In the genomic region with DNA sequence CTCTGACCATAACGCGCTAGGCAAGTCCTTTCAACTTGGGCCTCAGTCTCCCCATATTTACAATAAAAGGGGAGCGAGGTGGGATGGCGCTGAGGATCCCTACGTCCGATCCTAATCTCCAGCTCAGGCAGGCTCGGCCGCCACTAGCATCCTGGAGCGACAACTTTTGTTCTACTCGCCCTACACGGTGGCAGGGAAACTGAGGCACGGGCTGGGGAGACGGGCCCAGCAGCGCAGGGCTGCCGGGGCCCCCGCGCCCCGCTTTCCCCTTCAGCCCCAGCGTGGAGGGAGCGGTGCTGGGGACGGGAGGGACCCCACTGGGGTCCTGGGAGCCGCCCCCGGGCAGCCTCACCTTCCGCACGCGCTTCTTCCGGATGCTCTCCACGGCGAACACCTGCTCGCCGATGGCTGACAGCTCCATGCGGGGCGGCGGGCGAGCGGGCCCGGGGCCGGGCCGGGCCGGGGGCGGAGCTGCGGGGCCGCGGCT, we compare ENCODE assay signal across 8 cellular contexts. TPM values are rescaled to one million over a fixed set of nuclear protein-coding genes. Genes with fewer than 3 reads are reported as not detected.
A peak's percentile ranks its signal among the peaks of the same experiment; 100 is the strongest.
DNase-seq lines count a peak whose midpoint lies in the region; ATAC-seq, FAIRE-seq and TF ChIP-seq lines count a peak whose summit lies in the region.

No MANE protein-coding gene starts in this region.

- H3K27me3 ChIP-seq in HL-60 (ENCODE audit: insufficient read depth, poor library complexity, severe bottlenecking) (peaks cover 34% of the 10 kb centered on the region), muscle layer of colon (ENCODE audit: control insufficient read depth in 1 of 2, insufficient read depth in 2 of 2, low read length in 2 of 2) (peaks cover 0 to 5% of the 10 kb centered on the region in 2 donors)

- H3K4me1 ChIP-seq in A549 (peaks cover 10% of the 10 kb centered on the region; the same call in 1 of the 3 replicates), muscle layer of colon (ENCODE audit: insufficient read depth, low read length) (peaks cover 45% of the 10 kb centered on the region)

- TF ChIP-seq EP300 in A549 (IDR thresholded peaks at IDR 0.05), result no peak

- no peak for TF ChIP-seq POLR2A in A549 (IDR thresholded peaks at IDR 0.05; ENCODE audit: low read length)

- H3K27ac ChIP-seq in A549 (peak overlapping the region; percentile 55 to 90), HL-60 (replicated peaks) (no peak overlapping the region), muscle layer of colon (ENCODE audit: low read depth, low read length) (peak overlapping the region; percentile 93)

- no peak; a peak in 1 of 6 replicates for ATAC-seq in A549

- WGBS in A549 (ENCODE audit: missing lambda C conversion rate), result 78% methylated on average over 11 of the region's 44 CpGs

- H3K9me3 ChIP-seq in A549, result no peaks in the 10 kb centered on the region
- H3K9me3 ChIP-seq in muscle layer of colon (ENCODE audit: low read length), result no peaks in the 10 kb centered on the region

- no peak for FAIRE-seq in A549 (lab: Jason Lieb, UNC)

- DNase-seq in A549 (ENCODE audit: low read depth in 1 of 2, low spot score in 1 of 2) (no peak), HL-60 (ENCODE audit: low read depth in 1 of 2, low spot score in 1 of 2) (no peak), cardiac fibroblast (ENCODE audit: low read depth in 2 of 2) (no peak), NCI-H1105 treated with DMSO at 0.1 percent for 48 hours (lab: John Stamatoyannopoulos, UW) (no peak), NCI-H82 treated with DMSO at 0.1 percent for 48 hours (lab: John Stamatoyannopoulos, UW; ENCODE audit: unreplicated experiment) (no peak), HEK293T (ENCODE audit: extremely low spot score) (no peak), AG20443 (ENCODE audit: low spot score) (no peak)

- CTCF ChIA-PET in A549 (lab: Yijun Ruan, JAX), result interaction anchor here (1.0 to 4.3 kb wide), 3 partner anchors 17 to 225 kb away, joined by 3 to 21 read pairs (median 3); no protein-coding TSS in a partner anchor
- CTCF ChIA-PET in HEK293T (lab: Yijun Ruan, JAX), result interaction anchor here (1.1 kb wide), 1 partner anchor 27 kb away, joined by 3 read pairs; no protein-coding TSS in a partner anchor

- TF ChIP-seq RAD21 in A549 (conservative IDR thresholded peaks at IDR 0.05 in 1 of 2, IDR thresholded peaks at IDR 0.05 in 1 of 2), result no peak

- H3K4me3 ChIP-seq in A549 (peak overlapping the region; percentile 51), HL-60 (replicated peaks; ENCODE audit: insufficient read depth, low read length) (peak overlapping the region; percentile 70), cardiac fibroblast (replicated peaks in 1 of 2; ENCODE audit: low read depth in 2 of 2, low read length in 2 of 2) (peak overlapping the region; percentile 59 to 61), muscle layer of colon (ENCODE audit: low read depth in 1 of 2, low read length in 2 of 2) (peak overlapping the region; percentile 74 to 98)

- H3K4me2 ChIP-seq in A549, result peak overlapping the region; percentile 73

- TF ChIP-seq CTCF in A549 (IDR thresholded peaks at IDR 0.05) (no peak), HL-60 (IDR thresholded peaks at IDR 0.05; ENCODE audit: insufficient read depth, low read length) (no peak), cardiac fibroblast (IDR thresholded peaks at IDR 0.05; ENCODE audit: low read depth, low read length) (no peak)

- POLR2A ChIA-PET in A549 (lab: Yijun Ruan, JAX) (interaction anchor here (1.0 to 1.8 kb wide), 3 partner anchors 158 to 368 kb away, joined by 3 to 14 read pairs (median 3); a partner anchor contains a TSS), HEK293T (lab: Yijun Ruan, JAX) (interaction anchor here (0.5 to 5.8 kb wide), 4 partner anchors 9 to 167 kb away, joined by 3 to 59 read pairs (median 6); a partner anchor contains a TSS)

- H3K36me3 ChIP-seq in muscle layer of colon (ENCODE audit: insufficient read depth, low read length), result peaks cover 29% of the 10 kb centered on the region

- peak overlapping the region; percentile 76 for H3K9ac ChIP-seq in muscle layer of colon (ENCODE audit: low read length)

TF ChIP-seq in A549, 52 proteins besides CTCF, POLR2A, EP300 and RAD21 (continues in another document):
- TF ChIP-seq JUNB (IDR thresholded peaks at IDR 0.05), result no peak
- no peak for TF ChIP-seq ZFP36 (IDR thresholded peaks at IDR 0.05; ENCODE audit: borderline replicate concordance, partially characterized antibody)
- TF ChIP-seq, protein P1, sequence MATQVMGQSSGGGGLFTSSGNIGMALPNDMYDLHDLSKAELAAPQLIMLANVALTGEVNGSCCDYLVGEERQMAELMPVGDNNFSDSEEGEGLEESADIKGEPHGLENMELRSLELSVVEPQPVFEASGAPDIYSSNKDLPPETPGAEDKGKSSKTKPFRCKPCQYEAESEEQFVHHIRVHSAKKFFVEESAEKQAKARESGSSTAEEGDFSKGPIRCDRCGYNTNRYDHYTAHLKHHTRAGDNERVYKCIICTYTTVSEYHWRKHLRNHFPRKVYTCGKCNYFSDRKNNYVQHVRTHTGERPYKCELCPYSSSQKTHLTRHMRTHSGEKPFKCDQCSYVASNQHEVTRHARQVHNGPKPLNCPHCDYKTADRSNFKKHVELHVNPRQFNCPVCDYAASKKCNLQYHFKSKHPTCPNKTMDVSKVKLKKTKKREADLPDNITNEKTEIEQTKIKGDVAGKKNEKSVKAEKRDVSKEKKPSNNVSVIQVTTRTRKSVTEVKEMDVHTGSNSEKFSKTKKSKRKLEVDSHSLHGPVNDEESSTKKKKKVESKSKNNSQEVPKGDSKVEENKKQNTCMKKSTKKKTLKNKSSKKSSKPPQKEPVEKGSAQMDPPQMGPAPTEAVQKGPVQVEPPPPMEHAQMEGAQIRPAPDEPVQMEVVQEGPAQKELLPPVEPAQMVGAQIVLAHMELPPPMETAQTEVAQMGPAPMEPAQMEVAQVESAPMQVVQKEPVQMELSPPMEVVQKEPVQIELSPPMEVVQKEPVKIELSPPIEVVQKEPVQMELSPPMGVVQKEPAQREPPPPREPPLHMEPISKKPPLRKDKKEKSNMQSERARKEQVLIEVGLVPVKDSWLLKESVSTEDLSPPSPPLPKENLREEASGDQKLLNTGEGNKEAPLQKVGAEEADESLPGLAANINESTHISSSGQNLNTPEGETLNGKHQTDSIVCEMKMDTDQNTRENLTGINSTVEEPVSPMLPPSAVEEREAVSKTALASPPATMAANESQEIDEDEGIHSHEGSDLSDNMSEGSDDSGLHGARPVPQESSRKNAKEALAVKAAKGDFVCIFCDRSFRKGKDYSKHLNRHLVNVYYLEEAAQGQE (IDR thresholded peaks at IDR 0.05), result no peak
- no peak for TF ChIP-seq SREBF2 (IDR thresholded peaks at IDR 0.05)
- no peak for TF ChIP-seq EHMT2 (IDR thresholded peaks at IDR 0.05; ENCODE audit: low read depth)
- TF ChIP-seq HEYL (CRISPR knock-in tag; IDR thresholded peaks at IDR 0.05), result no peak
- TF ChIP-seq FOSL2 (IDR thresholded peaks at IDR 0.05), result no peak
- TF ChIP-seq FOSL2 (CRISPR knock-in tag; IDR thresholded peaks at IDR 0.05), result no peak
- no peak for TF ChIP-seq PHF8 (IDR thresholded peaks at IDR 0.05; ENCODE audit: borderline replicate concordance, low read depth)

TF ChIP-seq in HEK293T, 16 proteins besides CTCF, POLR2A, EP300 and RAD21:
- no peak for TF ChIP-seq FOXM1 (IDR thresholded peaks at IDR 0.05; ENCODE audit: borderline replicate concordance)
- TF ChIP-seq ELF4 (IDR thresholded peaks at IDR 0.05), result no peak
- TF ChIP-seq FOXK2 (IDR thresholded peaks at IDR 0.05), result no peak
- no peak for TF ChIP-seq HDGF (IDR thresholded peaks at IDR 0.05; ENCODE audit: borderline replicate concordance)
- no peak for TF ChIP-seq ARNT (IDR thresholded peaks at IDR 0.05)
- no peak for TF ChIP-seq TARDBP (IDR thresholded peaks at IDR 0.05)
- TF ChIP-seq SUZ12 (IDR thresholded peaks at IDR 0.05), result no peak
- TF ChIP-seq FOXA1 (IDR thresholded peaks at IDR 0.05), result no peak
- TF ChIP-seq SP1 (IDR thresholded peaks at IDR 0.05), result no peak
- no peak for TF ChIP-seq NFRKB (IDR thresholded peaks at IDR 0.05)
- TF ChIP-seq LEF1 (IDR thresholded peaks at IDR 0.05; ENCODE audit: borderline replicate concordance), result no peak
- TF ChIP-seq CTBP1 (IDR thresholded peaks at IDR 0.05; ENCODE audit: borderline replicate concordance), result no peak
- TF ChIP-seq L3MBTL2 (conservative IDR thresholded peaks at IDR 0.05), result no peak
- no peak for TF ChIP-seq ZNF384 (IDR thresholded peaks at IDR 0.05)
- TF ChIP-seq BHLHE40 (IDR thresholded peaks at IDR 0.05; ENCODE audit: borderline replicate concordance), result no peak
- TF ChIP-seq, protein P2, sequence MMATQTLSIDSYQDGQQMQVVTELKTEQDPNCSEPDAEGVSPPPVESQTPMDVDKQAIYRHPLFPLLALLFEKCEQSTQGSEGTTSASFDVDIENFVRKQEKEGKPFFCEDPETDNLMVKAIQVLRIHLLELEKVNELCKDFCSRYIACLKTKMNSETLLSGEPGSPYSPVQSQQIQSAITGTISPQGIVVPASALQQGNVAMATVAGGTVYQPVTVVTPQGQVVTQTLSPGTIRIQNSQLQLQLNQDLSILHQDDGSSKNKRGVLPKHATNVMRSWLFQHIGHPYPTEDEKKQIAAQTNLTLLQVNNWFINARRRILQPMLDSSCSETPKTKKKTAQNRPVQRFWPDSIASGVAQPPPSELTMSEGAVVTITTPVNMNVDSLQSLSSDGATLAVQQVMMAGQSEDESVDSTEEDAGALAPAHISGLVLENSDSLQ (IDR thresholded peaks at IDR 0.05), result no peak

RNA-seq across cellular contexts. Expression of a gene that starts 0.4 kb away (rescaled TPM):
- polyA plus RNA-seq in A549 (2011; rRNA removed) (0.79 and 1.3 TPM in 2 replicates), A549 (2017; fragmentation: RNase III; extraction: RNeasy Plus Mini Kit Qiagen cat#74134 plus additional on column Dnase treatment) (2.0 to 2.5 TPM (median 2.3 TPM) in 3 replicates)
- polyA plus RNA-seq in A549 (2012; cell fraction: cytosol; rRNA removed), result 1.2 and 1.8 TPM in 2 replicates
- polyA plus RNA-seq in A549 (2012; cell fraction: nucleus; rRNA removed), result 5.3 and 5.5 TPM in 2 replicates
- polyA minus RNA-seq in A549 (2011; rRNA and poly(A)+ RNA removed), result 1.5 and 1.7 TPM in 2 replicates

RNA-seq across cellular contexts. Expression of a gene that starts 55.0 kb away (rescaled TPM):
- polyA plus RNA-seq in A549 (2011; rRNA removed) (0.43 and 0.48 TPM in 2 replicates), A549 (2017; fragmentation: RNase III; extraction: RNeasy Plus Mini Kit Qiagen cat#74134 plus additional on column Dnase treatment) (0.39 to 0.45 TPM in 2 of 3 replicates, not detected in the other)
- 0.09 and 0.14 TPM in 2 replicates for polyA plus RNA-seq in A549 (2012; cell fraction: cytosol; rRNA removed)
- polyA plus RNA-seq in A549 (2012; cell fraction: nucleus; rRNA removed), result 0.32 and 0.43 TPM in 2 replicates
- polyA minus RNA-seq in A549 (2011; rRNA and poly(A)+ RNA removed), result not detected in 2 replicates
